ENCODE assay signal across 8 cellular contexts in genomic region chr2:212863185-212863588, GRCh38.
DNase-seq lines count a peak whose midpoint lies in the region; ATAC-seq and TF ChIP-seq lines count a peak whose summit lies in the region.

No MANE protein-coding gene starts in this region.

- POLR2A ChIA-PET in GM10248 (lab: Yijun Ruan, JAX) (no interaction called here), WTC11 (lab: Charles Lee) (no interaction called here)

- H3K27me3 Mint-ChIP-seq in WTC11 (ENCODE audit: low read depth) = no peaks in the 10 kb centered on the region
- H3K27me3 Mint-ChIP-seq in glutamatergic neuron (ENCODE audit: unreplicated experiment) = peaks cover 3% of the 10 kb centered on the region
- H3K27me3 Mint-ChIP-seq in type B pancreatic cell = no peaks in the 10 kb centered on the region

- H3K4me1 Mint-ChIP-seq in WTC11 = no peaks in the 10 kb centered on the region
- no peaks in the 10 kb centered on the region for H3K4me1 Mint-ChIP-seq in glutamatergic neuron (ENCODE audit: low read depth, unreplicated experiment)
- no peaks in the 10 kb centered on the region for H3K4me1 Mint-ChIP-seq in type B pancreatic cell (ENCODE audit: unreplicated experiment)

- CTCF ChIA-PET in GM10248 (lab: Yijun Ruan, JAX) (interaction anchor here (1.3 to 1.6 kb wide), 3 partner anchors 10 to 28 kb away, joined by 3 to 5 read pairs (median 3); no protein-coding TSS in a partner anchor), WTC11 (lab: Charles Lee) (interaction anchor here (0.6 to 1.8 kb wide), 3 partner anchors 290 to 1072 kb away, joined by 4 to 8 read pairs (median 4); no protein-coding TSS in a partner anchor)

- no peak overlapping the region for H3K4me3 ChIP-seq in LNCaP clone FGC (ENCODE audit: low read depth, low read length)

- H3K4me3 Mint-ChIP-seq in WTC11 = no peak overlapping the region
- no peak overlapping the region for H3K4me3 Mint-ChIP-seq in glutamatergic neuron (ENCODE audit: unreplicated experiment)
- H3K4me3 Mint-ChIP-seq in type B pancreatic cell = no peak overlapping the region

- H3K27ac Mint-ChIP-seq in WTC11 (no peak overlapping the region), glutamatergic neuron (ENCODE audit: unreplicated experiment) (no peak overlapping the region), type B pancreatic cell (no peak overlapping the region)

- peaks cover 59% of the 10 kb centered on the region for H3K36me3 Mint-ChIP-seq in WTC11
- peaks cover 10% of the 10 kb centered on the region for H3K36me3 Mint-ChIP-seq in glutamatergic neuron (ENCODE audit: unreplicated experiment)
- H3K36me3 Mint-ChIP-seq in type B pancreatic cell = peaks cover 15% of the 10 kb centered on the region

- TF ChIP-seq CTCF in GM10248 (IDR thresholded peaks at IDR 0.05; ENCODE audit: control extremely low read depth, extremely low read depth, low read depth, missing control alignments) (peak; percentile 38), LNCaP clone FGC (IDR thresholded peaks at IDR 0.05; ENCODE audit: control insufficient read depth, extremely low read depth, insufficient read depth) (peak; percentile 59), WTC11 (IDR thresholded peaks at IDR 0.05) (peak; percentile 65), glutamatergic neuron (IDR thresholded peaks at IDR 0.05; ENCODE audit: partially characterized antibody, unreplicated experiment) (peak; percentile 44), type B pancreatic cell (conservative IDR thresholded peaks at IDR 0.05) (peak; percentile 69)

- ATAC-seq in WTC11 = peak; percentile 99
- ATAC-seq in HG03469 (IDR thresholded peaks at IDR 0.05; ENCODE audit: unreplicated experiment) = no peak

- DNase-seq in ACHN = peak; percentile 54
- peak; percentile 6 for DNase-seq in GM10248 (ENCODE audit: extremely low spot score)
- DNase-seq in LNCaP clone FGC (ENCODE audit: low read depth) = peak; percentile 15
- peak; percentile 54 for DNase-seq in WTC11 (ENCODE audit: low spot score)
- DNase-seq in glutamatergic neuron = peak; percentile 29
- DNase-seq in type B pancreatic cell (ENCODE audit: extremely low spot score, unreplicated experiment) = no peak
- DNase-seq in DMS79 (lab: John Stamatoyannopoulos, UW) = no peak

- H3K9me3 Mint-ChIP-seq in WTC11 (peaks cover 65% of the 10 kb centered on the region), glutamatergic neuron (ENCODE audit: unreplicated experiment) (peaks cover 3% of the 10 kb centered on the region), type B pancreatic cell (peaks cover 12% of the 10 kb centered on the region)

- in situ Hi-C loops in ACHN (cut with HindIII; ENCODE audit: low pct_ligation_motif_present, low pct_unique_long_range_greater_than_20kb, low sequenced_read_pairs) = no loop called here

TF ChIP-seq in WTC11, 78 proteins besides CTCF, POLR2A, EP300 and RAD21:
- TF ChIP-seq PRDM15 (CRISPR knock-in tag; IDR thresholded peaks at IDR 0.05) = no peak
- peak; percentile 30; the same call in 1 of the 2 replicates for TF ChIP-seq MXD4 (CRISPR knock-in tag; IDR thresholded peaks at IDR 0.05; ENCODE audit: borderline replicate concordance)
- TF ChIP-seq ESRRA (CRISPR knock-in tag; IDR thresholded peaks at IDR 0.05; ENCODE audit: borderline replicate concordance) = no peak
- TF ChIP-seq GRHL2 (CRISPR knock-in tag; IDR thresholded peaks at IDR 0.05; ENCODE audit: insufficient replicate concordance, severe bottlenecking) = no peak

Comparison
In these comparisons a context has a peak if more than half of its experiments do, and no peak if none do; other contexts are left out.
1. DNase-seq: peak in ACHN (single experiment), GM10248 (single experiment), LNCaP clone FGC (single experiment), WTC11 (single experiment) and glutamatergic neuron (single experiment); none in type B pancreatic cell (single experiment) and DMS79 (single experiment).
2. Peak in every context shown above with its lines, with median percentiles within 50 percentile points of each other: CTCF ChIP-seq.